ENCODE assay signal across 1 cellular context in the genomic region with DNA sequence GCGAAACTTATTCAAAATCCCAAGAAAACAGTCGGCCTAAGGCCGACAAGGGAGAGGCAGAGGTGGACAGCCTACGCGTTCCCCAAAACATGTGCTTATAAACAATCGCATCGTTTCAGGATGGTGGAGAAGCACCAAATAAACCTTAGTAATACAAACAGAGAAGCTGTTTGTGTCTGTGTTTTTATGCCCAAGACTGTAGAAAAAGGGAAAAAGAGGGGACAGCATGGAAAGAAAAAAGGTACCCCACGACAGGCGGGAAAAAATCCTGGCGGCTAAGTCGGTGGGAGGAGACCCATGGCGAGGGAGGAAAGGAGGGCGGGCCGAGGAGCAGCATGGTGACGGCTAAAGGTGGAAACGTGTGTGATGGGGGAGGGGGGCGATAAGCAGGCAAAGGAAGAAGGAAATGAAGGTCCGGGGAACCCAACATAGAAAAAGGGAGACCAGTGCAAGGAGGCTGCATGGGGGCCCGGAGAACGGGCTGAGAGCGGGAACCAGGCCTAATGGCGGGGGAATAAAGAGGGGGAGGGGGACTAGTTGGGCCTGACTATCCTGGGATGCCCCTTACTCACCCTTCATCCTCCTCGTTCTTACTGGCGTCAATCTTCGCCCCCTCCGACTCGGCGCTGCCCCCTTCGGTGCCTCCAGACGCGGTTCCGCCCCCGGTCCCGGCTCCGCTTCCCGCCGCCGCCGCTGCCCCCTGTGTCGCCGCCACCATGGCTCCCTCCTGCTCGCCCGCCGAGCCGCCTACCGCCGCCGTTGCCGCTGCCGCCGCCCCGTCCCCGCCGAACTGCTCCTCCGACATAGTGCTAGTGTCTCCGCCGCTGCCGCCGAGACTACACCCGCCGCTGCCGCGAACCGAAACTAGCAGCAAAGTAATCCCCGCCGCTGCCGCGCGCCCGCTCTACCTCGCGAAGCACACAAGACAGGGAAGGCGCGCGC.
A peak's percentile ranks its signal among the peaks of the same experiment; 100 is the strongest.
TF ChIP-seq lines count a peak whose summit lies in the region.

No MANE protein-coding gene starts in this region.

TF ChIP-seq in K562, 482 proteins besides CTCF, POLR2A, EP300 and RAD21 (continued from another document and continues in another):
- TF ChIP-seq, protein P1, sequence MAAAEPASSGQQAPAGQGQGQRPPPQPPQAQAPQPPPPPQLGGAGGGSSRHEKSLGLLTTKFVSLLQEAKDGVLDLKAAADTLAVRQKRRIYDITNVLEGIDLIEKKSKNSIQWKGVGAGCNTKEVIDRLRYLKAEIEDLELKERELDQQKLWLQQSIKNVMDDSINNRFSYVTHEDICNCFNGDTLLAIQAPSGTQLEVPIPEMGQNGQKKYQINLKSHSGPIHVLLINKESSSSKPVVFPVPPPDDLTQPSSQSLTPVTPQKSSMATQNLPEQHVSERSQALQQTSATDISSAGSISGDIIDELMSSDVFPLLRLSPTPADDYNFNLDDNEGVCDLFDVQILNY (CRISPR knock-in tag; IDR thresholded peaks at IDR 0.05), result 0 out of 2 replicates have a peak, but pooled peaks have one; percentile 46
- no peak for TF ChIP-seq ZSCAN29 (IDR thresholded peaks at IDR 0.05)
- TF ChIP-seq MAFK (IDR thresholded peaks at IDR 0.05; ENCODE audit: low read length), result no peak
- no peak for TF ChIP-seq CBX8 (IDR thresholded peaks at IDR 0.05; ENCODE audit: borderline replicate concordance, extremely low read depth, low read depth, low read length, poor library complexity, severe bottlenecking)
- TF ChIP-seq ZNF184 (CRISPR knock-in tag; IDR thresholded peaks at IDR 0.05), result no peak
- TF ChIP-seq RBM34 (IDR thresholded peaks at IDR 0.05; ENCODE audit: borderline replicate concordance, insufficient read depth, low read length), result no peak
- TF ChIP-seq NR4A1 (CRISPR knock-in tag; IDR thresholded peaks at IDR 0.05), result no peak
- no peak for TF ChIP-seq NR4A1 (tag; IDR thresholded peaks at IDR 0.05)
- TF ChIP-seq CSDE1 (IDR thresholded peaks at IDR 0.05), result no peak
- peak; percentile 70 for TF ChIP-seq CHD2 (IDR thresholded peaks at IDR 0.05; ENCODE audit: low read depth, low read length)
- no peak for TF ChIP-seq MTA2 (IDR thresholded peaks at IDR 0.05; ENCODE audit: low read depth)
- TF ChIP-seq HNRNPL (IDR thresholded peaks at IDR 0.05; ENCODE audit: low read depth, low read length), result peak; percentile 40; the same call in 1 of the 2 replicates
- no peak for TF ChIP-seq ASH1L (IDR thresholded peaks at IDR 0.05; ENCODE audit: borderline replicate concordance, low read depth, partially characterized antibody)
- TF ChIP-seq, protein P2, sequence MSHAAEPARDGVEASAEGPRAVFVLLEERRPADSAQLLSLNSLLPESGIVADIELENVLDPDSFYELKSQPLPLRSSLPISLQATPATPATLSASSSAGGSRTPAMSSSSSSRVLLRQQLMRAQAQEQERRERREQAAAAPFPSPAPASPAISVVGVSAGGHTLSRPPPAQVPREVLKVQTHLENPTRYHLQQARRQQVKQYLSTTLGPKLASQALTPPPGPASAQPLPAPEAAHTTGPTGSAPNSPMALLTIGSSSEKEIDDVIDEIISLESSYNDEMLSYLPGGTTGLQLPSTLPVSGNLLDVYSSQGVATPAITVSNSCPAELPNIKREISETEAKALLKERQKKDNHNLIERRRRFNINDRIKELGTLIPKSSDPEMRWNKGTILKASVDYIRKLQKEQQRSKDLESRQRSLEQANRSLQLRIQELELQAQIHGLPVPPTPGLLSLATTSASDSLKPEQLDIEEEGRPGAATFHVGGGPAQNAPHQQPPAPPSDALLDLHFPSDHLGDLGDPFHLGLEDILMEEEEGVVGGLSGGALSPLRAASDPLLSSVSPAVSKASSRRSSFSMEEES (CRISPR knock-in tag; IDR thresholded peaks at IDR 0.05), result no peak
- peak; percentile 34; the same call in 1 of the 2 replicates for TF ChIP-seq LEF1 (IDR thresholded peaks at IDR 0.05)
- TF ChIP-seq ZNF79 (CRISPR knock-in tag; IDR thresholded peaks at IDR 0.05; ENCODE audit: low read depth), result no peak
- peak; percentile 37 to 53; a peak in 2 of 4 replicates for TF ChIP-seq TRIM24 (IDR thresholded peaks at IDR 0.05)
- TF ChIP-seq NFIC (IDR thresholded peaks at IDR 0.05), result 0 out of 2 replicates have a peak, but pooled peaks have one; percentile 7
- TF ChIP-seq, protein P3, sequence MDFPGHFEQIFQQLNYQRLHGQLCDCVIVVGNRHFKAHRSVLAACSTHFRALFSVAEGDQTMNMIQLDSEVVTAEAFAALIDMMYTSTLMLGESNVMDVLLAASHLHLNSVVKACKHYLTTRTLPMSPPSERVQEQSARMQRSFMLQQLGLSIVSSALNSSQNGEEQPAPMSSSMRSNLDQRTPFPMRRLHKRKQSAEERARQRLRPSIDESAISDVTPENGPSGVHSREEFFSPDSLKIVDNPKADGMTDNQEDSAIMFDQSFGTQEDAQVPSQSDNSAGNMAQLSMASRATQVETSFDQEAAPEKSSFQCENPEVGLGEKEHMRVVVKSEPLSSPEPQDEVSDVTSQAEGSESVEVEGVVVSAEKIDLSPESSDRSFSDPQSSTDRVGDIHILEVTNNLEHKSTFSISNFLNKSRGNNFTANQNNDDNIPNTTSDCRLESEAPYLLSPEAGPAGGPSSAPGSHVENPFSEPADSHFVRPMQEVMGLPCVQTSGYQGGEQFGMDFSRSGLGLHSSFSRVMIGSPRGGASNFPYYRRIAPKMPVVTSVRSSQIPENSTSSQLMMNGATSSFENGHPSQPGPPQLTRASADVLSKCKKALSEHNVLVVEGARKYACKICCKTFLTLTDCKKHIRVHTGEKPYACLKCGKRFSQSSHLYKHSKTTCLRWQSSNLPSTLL (IDR thresholded peaks at IDR 0.05), result no peak
- no peak for TF ChIP-seq FOXJ2 (tag; IDR thresholded peaks at IDR 0.05)
- no peak for TF ChIP-seq GTF2E2 (tag; IDR thresholded peaks at IDR 0.05)
- TF ChIP-seq, protein P4, sequence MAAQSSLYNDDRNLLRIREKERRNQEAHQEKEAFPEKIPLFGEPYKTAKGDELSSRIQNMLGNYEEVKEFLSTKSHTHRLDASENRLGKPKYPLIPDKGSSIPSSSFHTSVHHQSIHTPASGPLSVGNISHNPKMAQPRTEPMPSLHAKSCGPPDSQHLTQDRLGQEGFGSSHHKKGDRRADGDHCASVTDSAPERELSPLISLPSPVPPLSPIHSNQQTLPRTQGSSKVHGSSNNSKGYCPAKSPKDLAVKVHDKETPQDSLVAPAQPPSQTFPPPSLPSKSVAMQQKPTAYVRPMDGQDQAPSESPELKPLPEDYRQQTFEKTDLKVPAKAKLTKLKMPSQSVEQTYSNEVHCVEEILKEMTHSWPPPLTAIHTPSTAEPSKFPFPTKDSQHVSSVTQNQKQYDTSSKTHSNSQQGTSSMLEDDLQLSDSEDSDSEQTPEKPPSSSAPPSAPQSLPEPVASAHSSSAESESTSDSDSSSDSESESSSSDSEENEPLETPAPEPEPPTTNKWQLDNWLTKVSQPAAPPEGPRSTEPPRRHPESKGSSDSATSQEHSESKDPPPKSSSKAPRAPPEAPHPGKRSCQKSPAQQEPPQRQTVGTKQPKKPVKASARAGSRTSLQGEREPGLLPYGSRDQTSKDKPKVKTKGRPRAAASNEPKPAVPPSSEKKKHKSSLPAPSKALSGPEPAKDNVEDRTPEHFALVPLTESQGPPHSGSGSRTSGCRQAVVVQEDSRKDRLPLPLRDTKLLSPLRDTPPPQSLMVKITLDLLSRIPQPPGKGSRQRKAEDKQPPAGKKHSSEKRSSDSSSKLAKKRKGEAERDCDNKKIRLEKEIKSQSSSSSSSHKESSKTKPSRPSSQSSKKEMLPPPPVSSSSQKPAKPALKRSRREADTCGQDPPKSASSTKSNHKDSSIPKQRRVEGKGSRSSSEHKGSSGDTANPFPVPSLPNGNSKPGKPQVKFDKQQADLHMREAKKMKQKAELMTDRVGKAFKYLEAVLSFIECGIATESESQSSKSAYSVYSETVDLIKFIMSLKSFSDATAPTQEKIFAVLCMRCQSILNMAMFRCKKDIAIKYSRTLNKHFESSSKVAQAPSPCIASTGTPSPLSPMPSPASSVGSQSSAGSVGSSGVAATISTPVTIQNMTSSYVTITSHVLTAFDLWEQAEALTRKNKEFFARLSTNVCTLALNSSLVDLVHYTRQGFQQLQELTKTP (IDR thresholded peaks at IDR 0.05; ENCODE audit: low read depth in 1 of 2, partially characterized antibody in 2 of 2), result peak in 1 of 2 experiments; percentile 37
- TF ChIP-seq NCOA1 (IDR thresholded peaks at IDR 0.05; ENCODE audit: low read depth), result no peak; the same call in 1 of the 2 replicates
- TF ChIP-seq JUND (IDR thresholded peaks at IDR 0.05; ENCODE audit: borderline replicate concordance, low read depth, low read length), result peak; percentile 44; the same call in 1 of the 2 replicates
- peak; percentile 14; the same call in 1 of the 3 replicates for TF ChIP-seq JUND (tag; IDR thresholded peaks at IDR 0.05; ENCODE audit: borderline replicate concordance, low read depth, low read length)
- TF ChIP-seq, protein P5, sequence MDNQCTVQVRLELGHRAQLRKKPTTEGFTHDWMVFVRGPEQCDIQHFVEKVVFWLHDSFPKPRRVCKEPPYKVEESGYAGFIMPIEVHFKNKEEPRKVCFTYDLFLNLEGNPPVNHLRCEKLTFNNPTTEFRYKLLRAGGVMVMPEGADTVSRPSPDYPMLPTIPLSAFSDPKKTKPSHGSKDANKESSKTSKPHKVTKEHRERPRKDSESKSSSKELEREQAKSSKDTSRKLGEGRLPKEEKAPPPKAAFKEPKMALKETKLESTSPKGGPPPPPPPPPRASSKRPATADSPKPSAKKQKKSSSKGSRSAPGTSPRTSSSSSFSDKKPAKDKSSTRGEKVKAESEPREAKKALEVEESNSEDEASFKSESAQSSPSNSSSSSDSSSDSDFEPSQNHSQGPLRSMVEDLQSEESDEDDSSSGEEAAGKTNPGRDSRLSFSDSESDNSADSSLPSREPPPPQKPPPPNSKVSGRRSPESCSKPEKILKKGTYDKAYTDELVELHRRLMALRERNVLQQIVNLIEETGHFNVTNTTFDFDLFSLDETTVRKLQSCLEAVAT (IDR thresholded peaks at IDR 0.05), result peak in 1 of 2 experiments; percentile 60; a peak in 3 of 4 replicates
- TF ChIP-seq ZNF133 (CRISPR knock-in tag; IDR thresholded peaks at IDR 0.05), result no peak
- TF ChIP-seq, protein P6, sequence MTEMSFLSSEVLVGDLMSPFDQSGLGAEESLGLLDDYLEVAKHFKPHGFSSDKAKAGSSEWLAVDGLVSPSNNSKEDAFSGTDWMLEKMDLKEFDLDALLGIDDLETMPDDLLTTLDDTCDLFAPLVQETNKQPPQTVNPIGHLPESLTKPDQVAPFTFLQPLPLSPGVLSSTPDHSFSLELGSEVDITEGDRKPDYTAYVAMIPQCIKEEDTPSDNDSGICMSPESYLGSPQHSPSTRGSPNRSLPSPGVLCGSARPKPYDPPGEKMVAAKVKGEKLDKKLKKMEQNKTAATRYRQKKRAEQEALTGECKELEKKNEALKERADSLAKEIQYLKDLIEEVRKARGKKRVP (CRISPR knock-in tag; IDR thresholded peaks at IDR 0.05), result no peak
- no peak for TF ChIP-seq CBX2 (IDR thresholded peaks at IDR 0.05; ENCODE audit: insufficient read depth, low read length, poor library complexity, severe bottlenecking)
- TF ChIP-seq, protein P7, sequence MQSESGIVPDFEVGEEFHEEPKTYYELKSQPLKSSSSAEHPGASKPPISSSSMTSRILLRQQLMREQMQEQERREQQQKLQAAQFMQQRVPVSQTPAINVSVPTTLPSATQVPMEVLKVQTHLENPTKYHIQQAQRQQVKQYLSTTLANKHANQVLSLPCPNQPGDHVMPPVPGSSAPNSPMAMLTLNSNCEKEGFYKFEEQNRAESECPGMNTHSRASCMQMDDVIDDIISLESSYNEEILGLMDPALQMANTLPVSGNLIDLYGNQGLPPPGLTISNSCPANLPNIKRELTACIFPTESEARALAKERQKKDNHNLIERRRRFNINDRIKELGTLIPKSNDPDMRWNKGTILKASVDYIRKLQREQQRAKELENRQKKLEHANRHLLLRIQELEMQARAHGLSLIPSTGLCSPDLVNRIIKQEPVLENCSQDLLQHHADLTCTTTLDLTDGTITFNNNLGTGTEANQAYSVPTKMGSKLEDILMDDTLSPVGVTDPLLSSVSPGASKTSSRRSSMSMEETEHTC (IDR thresholded peaks at IDR 0.05), result no peak
- no peak for TF ChIP-seq ZNF165 (CRISPR knock-in tag; IDR thresholded peaks at IDR 0.05; ENCODE audit: borderline replicate concordance)
- TF ChIP-seq GATA2 (CRISPR knock-in tag; IDR thresholded peaks at IDR 0.05), result no peak
- TF ChIP-seq HNRNPK (IDR thresholded peaks at IDR 0.05; ENCODE audit: low read depth, low read length, poor library complexity, severe bottlenecking), result peak; percentile 44
- TF ChIP-seq STAT5A (IDR thresholded peaks at IDR 0.05; ENCODE audit: borderline replicate concordance, low read length), result no peak
- no peak for TF ChIP-seq ZNF766 (CRISPR knock-in tag; conservative IDR thresholded peaks at IDR 0.05)
- TF ChIP-seq HDAC1 (IDR thresholded peaks at IDR 0.05), result peak in 1 of 2 experiments; percentile 94; a peak in 2 of 4 replicates
- TF ChIP-seq RUNX1 (IDR thresholded peaks at IDR 0.05; ENCODE audit: low read depth), result no peak
- no peak for TF ChIP-seq SMARCA5 (IDR thresholded peaks at IDR 0.05)
- no peak for TF ChIP-seq MCM5 (IDR thresholded peaks at IDR 0.05; ENCODE audit: low read depth)
- TF ChIP-seq GATAD2B (IDR thresholded peaks at IDR 0.05; ENCODE audit: borderline replicate concordance), result no peak
- no peak for TF ChIP-seq WHSC1 (IDR thresholded peaks at IDR 0.05; ENCODE audit: low read length)
- no peak for TF ChIP-seq HMG20B (CRISPR knock-in tag; IDR thresholded peaks at IDR 0.05)
- no peak for TF ChIP-seq TCF7L2 (IDR thresholded peaks at IDR 0.05; ENCODE audit: low read depth, low read length)
- peak; percentile 19; the same call in 1 of the 2 replicates for TF ChIP-seq HCFC1 (IDR thresholded peaks at IDR 0.05; ENCODE audit: low read depth, low read length)
- TF ChIP-seq, protein P8, sequence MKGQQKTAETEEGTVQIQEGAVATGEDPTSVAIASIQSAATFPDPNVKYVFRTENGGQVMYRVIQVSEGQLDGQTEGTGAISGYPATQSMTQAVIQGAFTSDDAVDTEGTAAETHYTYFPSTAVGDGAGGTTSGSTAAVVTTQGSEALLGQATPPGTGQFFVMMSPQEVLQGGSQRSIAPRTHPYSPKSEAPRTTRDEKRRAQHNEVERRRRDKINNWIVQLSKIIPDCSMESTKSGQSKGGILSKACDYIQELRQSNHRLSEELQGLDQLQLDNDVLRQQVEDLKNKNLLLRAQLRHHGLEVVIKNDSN (CRISPR knock-in tag; IDR thresholded peaks at IDR 0.05), result no peak
- no peak for TF ChIP-seq RBM15 (IDR thresholded peaks at IDR 0.05; ENCODE audit: insufficient read depth, low read length)
- TF ChIP-seq NFE2L1 (tag; IDR thresholded peaks at IDR 0.05; ENCODE audit: borderline replicate concordance, low read depth), result no peak
- 0 out of 4 replicates have a peak, but pooled peaks of 1 of the 2 experiments have one; percentile 4 for TF ChIP-seq RCOR1 (IDR thresholded peaks at IDR 0.05; ENCODE audit: borderline replicate concordance in 1 of 2, low read depth in 2 of 2, low read length in 2 of 2)
- TF ChIP-seq BRCA1 (IDR thresholded peaks at IDR 0.05), result no peak
- TF ChIP-seq BRCA1 (CRISPR knock-in tag; IDR thresholded peaks at IDR 0.05), result no peak
- no peak for TF ChIP-seq TFAM (CRISPR knock-in tag; conservative IDR thresholded peaks at IDR 0.05)
- TF ChIP-seq ZNF263 (CRISPR knock-in tag; IDR thresholded peaks at IDR 0.05; ENCODE audit: borderline replicate concordance), result 0 out of 2 replicates have a peak, but pooled peaks have one; percentile 26
- 0 out of 2 replicates have a peak, but pooled peaks have one; percentile 50 for TF ChIP-seq ZNF717 (CRISPR knock-in tag; IDR thresholded peaks at IDR 0.05)
- TF ChIP-seq BCOR (IDR thresholded peaks at IDR 0.05), result no peak
- no peak for TF ChIP-seq BRF1 (IDR thresholded peaks at IDR 0.05; ENCODE audit: borderline replicate concordance, extremely low read depth, insufficient read length)
- peak; percentile 90 for TF ChIP-seq FIP1L1 (IDR thresholded peaks at IDR 0.05; ENCODE audit: low read depth, low read length, poor library complexity, severe bottlenecking)
- peak; percentile 52 for TF ChIP-seq SUPT5H (IDR thresholded peaks at IDR 0.05)
- TF ChIP-seq ZNF354B (CRISPR knock-in tag; IDR thresholded peaks at IDR 0.05), result no peak
- no peak for TF ChIP-seq RFX7 (CRISPR knock-in tag; IDR thresholded peaks at IDR 0.05)
